10 cellular contexts compared by ENCODE assay signal in genomic region chr3:29497282-29497681, GRCh38.
"Had no signal": no experiment of that assay in that cellular context is flagged by ENCODE, and none has a peak within 500 bp of the region (broad histone marks: within the 10 kb centered on the region; RNA-seq: fewer than 3 reads in every experiment).

No MANE protein-coding gene starts in this region.

- ATAC-seq: HCT116, HepG2 had no signal

- DNase-seq: GM23248, GOT3, H7, HFFc6, KBM-7 had no signal

- FAIRE-seq: HepG2 had no signal

- H3K9ac ChIP-seq: GM23248, KMS-11 had no signal

- H2AFZ ChIP-seq: GM23248 had no signal

- H3K4me3 ChIP-seq: GM23248, HAP-1 had no signal

- H3K9me3 ChIP-seq: HAP-1 had no signal

- H3K4me2 ChIP-seq: KMS-11 had no signal

- H3K36me3 ChIP-seq: HAP-1 had no signal

- H3K27ac ChIP-seq: GM23248, HL-60, KMS-11 had no signal
